ENCODE assay signal across 18 cellular contexts in the genomic region with DNA sequence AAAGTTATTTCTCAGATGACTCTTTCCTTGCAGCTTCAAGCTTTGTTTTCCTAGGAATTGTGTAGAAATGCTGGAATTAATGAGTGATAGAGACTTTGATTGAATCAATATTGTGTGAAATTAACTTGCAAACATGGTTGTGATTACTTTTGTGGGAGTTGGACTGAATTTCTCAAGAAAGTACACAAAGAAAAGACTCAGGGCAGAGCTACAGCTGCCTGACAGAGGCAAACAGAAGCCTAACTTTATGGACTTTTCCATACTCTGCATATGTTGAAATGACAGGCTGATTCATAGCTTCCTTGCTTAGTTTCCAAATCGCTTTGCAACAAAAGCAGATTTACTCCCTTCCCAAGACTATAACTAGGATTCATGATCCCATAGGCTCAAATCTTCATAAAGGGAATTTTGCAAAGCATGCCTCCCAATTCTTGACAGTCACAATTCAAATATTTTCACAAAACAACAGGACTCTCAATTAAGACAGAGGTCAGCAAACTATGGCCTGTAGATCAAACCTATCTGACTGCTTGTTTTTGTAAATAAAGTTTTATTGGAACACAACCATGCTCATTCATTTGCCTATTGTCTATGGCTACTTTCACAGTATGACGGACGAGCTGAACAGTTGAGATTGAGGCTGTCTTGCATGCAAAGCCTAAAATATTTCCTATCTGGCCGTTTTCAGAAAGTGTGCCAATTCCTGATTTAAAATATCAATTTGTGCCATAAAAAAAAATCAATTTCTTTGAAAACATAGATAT. TPM values are rescaled to one million over a fixed set of nuclear protein-coding genes. Genes with fewer than 3 reads are reported as not detected.
DNase-seq lines count a peak whose midpoint lies in the region; ATAC-seq and TF ChIP-seq lines count a peak whose summit lies in the region.
"Had no signal": no experiment of that assay in that cellular context is flagged by ENCODE, and none has a peak within 500 bp of the region (broad histone marks: within the 10 kb centered on the region; RNA-seq: fewer than 3 reads in every experiment).

No MANE protein-coding gene starts in this region.

- TF ChIP-seq CTCF in right atrium auricular region (IDR thresholded peaks at IDR 0.05): no peak
- no peak for TF ChIP-seq CTCF in choroid plexus epithelial cell (conservative IDR thresholded peaks at IDR 0.05; ENCODE audit: low read depth, low read length)

- ATAC-seq in left ventricle myocardium superior: no peak
- ATAC-seq in left lobe of liver: peak; percentile 57
- no peak for ATAC-seq in GM18517 (IDR thresholded peaks at IDR 0.05; ENCODE audit: unreplicated experiment)
- ATAC-seq in HG03280 (IDR thresholded peaks at IDR 0.05; ENCODE audit: unreplicated experiment): no peak
- ATAC-seq: activated T-cell treated with anti-CD3 and anti-CD28 coated beads, Interleukin-2, amount 50 U/mL, for 4 hours had no signal

- H3K27me3 Mint-ChIP-seq in activated T-helper 1 cell treated with anti-CD3 and anti-CD28 coated beads, Interleukin-12 subunit alpha, Interleukin-12 subunit beta, Interleukin-2, Interleukin-4 antibody, amounts not matched to agents 30 ng/mL and 10 ng/mL and 1 ng/mL, durations not matched to agents 14 hours and 24 hours and 36 hours (ENCODE audit: insufficient read depth): peaks cover 5% of the 10 kb centered on the region

- peaks cover 0 to 57% of the 10 kb centered on the region in 2 donors for H3K4me1 ChIP-seq in right atrium auricular region

- no peaks in the 10 kb centered on the region for H3K27me3 ChIP-seq in right atrium auricular region
- H3K27me3 ChIP-seq: transverse colon had no signal

- no peaks in the 10 kb centered on the region for H3K36me3 Mint-ChIP-seq in activated T-helper 1 cell treated with anti-CD3 and anti-CD28 coated beads, Interleukin-12 subunit alpha, Interleukin-12 subunit beta, Interleukin-2, Interleukin-4 antibody, amounts not matched to agents 30 ng/mL and 10 ng/mL and 1 ng/mL, durations not matched to agents 14 hours and 24 hours and 36 hours (ENCODE audit: low read depth)

- DNase-seq in right atrium auricular region (ENCODE audit: low spot score) (no peak), left ventricle myocardium superior (no peak), choroid plexus epithelial cell (ENCODE audit: low read depth) (peak; percentile 80), left lobe of liver (ENCODE audit: low spot score) (no peak), globus pallidus (ENCODE audit: low spot score) (no peak)
- no peak for DNase-seq in activated T-helper 1 cell treated with anti-CD3 and anti-CD28 coated beads, Interleukin-12 subunit alpha, Interleukin-12 subunit beta, Interleukin-2, Interleukin-4 antibody, amounts not matched to agents 30 ng/mL and 10 ng/mL and 1 ng/mL, durations not matched to agents 14 hours and 24 hours and 36 hours (ENCODE audit: low spot score)
- DNase-seq: activated CD4-positive, alpha-beta T cell treated with anti-CD3 and anti-CD28 coated beads for 1 hour; activated T-cell treated with anti-CD3 and anti-CD28 coated beads, Interleukin-2, amount 50 U/mL, for 4 hours; amygdala; NCI-H524 treated with DMSO at 0.1 percent for 48 hours; nucleus accumbens; RPMI8226; stimulated activated CD4-positive, alpha-beta T cell treated with anti-CD3 and anti-CD28 coated beads, Interleukin-15, amount 100 ng/mL, for 24 hours; T-helper 2 cell; transverse colon had no signal

- H3K4me1 Mint-ChIP-seq in activated T-helper 1 cell treated with anti-CD3 and anti-CD28 coated beads, Interleukin-12 subunit alpha, Interleukin-12 subunit beta, Interleukin-2, Interleukin-4 antibody, amounts not matched to agents 30 ng/mL and 10 ng/mL and 1 ng/mL, durations not matched to agents 14 hours and 24 hours and 36 hours (ENCODE audit: low read depth): peaks cover 6% of the 10 kb centered on the region

- peaks cover 3% of the 10 kb centered on the region for H3K9me3 Mint-ChIP-seq in activated T-helper 1 cell treated with anti-CD3 and anti-CD28 coated beads, Interleukin-12 subunit alpha, Interleukin-12 subunit beta, Interleukin-2, Interleukin-4 antibody, amounts not matched to agents 30 ng/mL and 10 ng/mL and 1 ng/mL, durations not matched to agents 14 hours and 24 hours and 36 hours
- H3K9me3 Mint-ChIP-seq: activated T-cell treated with anti-CD3 and anti-CD28 coated beads, Interleukin-2, amount 50 U/mL, for 4 hours had no signal

- no peak overlapping the region for H3K4me3 ChIP-seq in right atrium auricular region
- no peak overlapping the region for H3K4me3 ChIP-seq in choroid plexus epithelial cell (ENCODE audit: low read depth, low read length)
- H3K4me3 ChIP-seq: lung, transverse colon had no signal

- peaks cover 6% of the 10 kb centered on the region for H3K36me3 ChIP-seq in right atrium auricular region
- H3K36me3 ChIP-seq: transverse colon had no signal

- intact Hi-C loops in left ventricle myocardium superior (cut with micrococcal nuclease): no loop called here
- intact Hi-C loops in activated T-helper 1 cell treated with anti-CD3 and anti-CD28 coated beads, Interleukin-12 subunit alpha, Interleukin-12 subunit beta, Interleukin-2, Interleukin-4 antibody, amounts not matched to agents 30 ng/mL and 10 ng/mL and 1 ng/mL, durations not matched to agents 14 hours and 24 hours and 36 hours (cut with micrococcal nuclease): no loop called here

- H3K9me3 ChIP-seq in right atrium auricular region: no peaks in the 10 kb centered on the region
- H3K9me3 ChIP-seq: transverse colon had no signal

- no peak overlapping the region for H3K4me3 Mint-ChIP-seq in activated T-helper 1 cell treated with anti-CD3 and anti-CD28 coated beads, Interleukin-12 subunit alpha, Interleukin-12 subunit beta, Interleukin-2, Interleukin-4 antibody, amounts not matched to agents 30 ng/mL and 10 ng/mL and 1 ng/mL, durations not matched to agents 14 hours and 24 hours and 36 hours
- H3K4me3 Mint-ChIP-seq: activated T-cell treated with anti-CD3 and anti-CD28 coated beads, Interleukin-2, amount 50 U/mL, for 4 hours had no signal

- peak overlapping the region; percentile 27 to 40 for H3K27ac ChIP-seq in right atrium auricular region

- H3K27ac Mint-ChIP-seq in activated T-helper 1 cell treated with anti-CD3 and anti-CD28 coated beads, Interleukin-12 subunit alpha, Interleukin-12 subunit beta, Interleukin-2, Interleukin-4 antibody, amounts not matched to agents 30 ng/mL and 10 ng/mL and 1 ng/mL, durations not matched to agents 14 hours and 24 hours and 36 hours: no peak overlapping the region

RNA-seq across cellular contexts. Expression of gene NRP1, which starts 27.5 kb away (rescaled TPM):
- total RNA-seq in right atrium auricular region (10 to 100 TPM; 54.6 to 83.1 TPM), left ventricle myocardium superior (175 TPM), left lobe of liver (20.6 TPM)
- 1.2 and 1.7 TPM in 2 replicates for total RNA-seq in activated T-helper 1 cell treated with anti-CD3 and anti-CD28 coated beads, Interleukin-12 subunit alpha, Interleukin-12 subunit beta, Interleukin-2, Interleukin-4 antibody, amounts not matched to agents 30 ng/mL and 10 ng/mL and 1 ng/mL, durations not matched to agents 14 hours and 24 hours and 36 hours
